In the genomic region with DNA sequence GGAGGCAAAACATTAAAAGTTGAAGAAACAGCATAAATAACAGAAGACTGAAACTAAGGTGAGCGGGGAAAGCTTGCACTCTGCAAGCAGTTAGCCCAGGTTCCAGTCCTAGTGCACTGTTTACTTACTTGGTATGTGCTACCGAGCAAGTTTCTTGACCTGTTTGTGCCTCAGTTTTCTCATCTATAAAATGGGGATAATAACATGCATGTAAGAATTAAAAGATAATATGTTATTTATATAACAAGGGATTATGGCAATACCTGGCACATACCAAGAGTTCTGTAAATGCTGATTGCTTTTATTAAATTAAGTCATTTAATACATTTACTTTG, we compare ENCODE assay signal across 22 cellular contexts. TPM values are rescaled to one million over a fixed set of nuclear protein-coding genes. Genes with fewer than 3 reads are reported as not detected.
DNase-seq lines count a peak whose midpoint lies in the region; ATAC-seq, FAIRE-seq and TF ChIP-seq lines count a peak whose summit lies in the region.
"Had no signal": no experiment of that assay in that cellular context is flagged by ENCODE, and none has a peak within 500 bp of the region (broad histone marks: within the 10 kb centered on the region; RNA-seq: fewer than 3 reads in every experiment).

No MANE protein-coding gene starts in this region.

- peak overlapping the region; percentile 96 for H3K27ac Mint-ChIP-seq in astrocyte (ENCODE audit: unreplicated experiment)
- H3K27ac Mint-ChIP-seq: activated naive CD8-positive, alpha-beta T cell treated with anti-CD3 and anti-CD28 coated beads for 36 hours; T-helper 1 cell treated with Interleukin-12 subunit alpha and Interleukin-12 subunit beta and Interleukin-4 antibody, amounts not matched to agents 30 μg/mL and 1 μg/mL, for 36 hours had no signal

- H3K27me3 ChIP-seq in HUES48 (ENCODE audit: control insufficient read depth, insufficient read depth, low read length) (no peaks in the 10 kb centered on the region), astrocyte (ENCODE audit: insufficient read depth, low read length) (no peaks in the 10 kb centered on the region), left lung (no peaks in the 10 kb centered on the region), skeletal muscle satellite cell (ENCODE audit: control insufficient read depth, insufficient read depth, low read length) (no peaks in the 10 kb centered on the region)
- H3K27me3 ChIP-seq: upper lobe of right lung had no signal

- peak overlapping the region; percentile 63 for H2AFZ ChIP-seq in astrocyte (ENCODE audit: low read depth, low read length)

- H3K4me3 Mint-ChIP-seq in astrocyte (ENCODE audit: unreplicated experiment), result peak overlapping the region; percentile 70
- H3K4me3 Mint-ChIP-seq: activated naive CD8-positive, alpha-beta T cell treated with anti-CD3 and anti-CD28 coated beads for 36 hours; T-helper 1 cell treated with Interleukin-12 subunit alpha and Interleukin-12 subunit beta and Interleukin-4 antibody, amounts not matched to agents 30 μg/mL and 1 μg/mL, for 36 hours had no signal

- H3K9me3 ChIP-seq in HUES48 (ENCODE audit: control insufficient read depth, insufficient read depth, low read length), result 0 out of 2 replicates have a peak, but pooled peaks cover 3% of the 10 kb centered on the region
- H3K9me3 ChIP-seq in astrocyte (ENCODE audit: insufficient read depth, low read depth, low read length), result no peaks in the 10 kb centered on the region
- peaks cover 0 to 3% of the 10 kb centered on the region in 2 donors for H3K9me3 ChIP-seq in left lung
- no peaks in the 10 kb centered on the region for H3K9me3 ChIP-seq in skeletal muscle satellite cell (replicated peaks; ENCODE audit: low read length)
- H3K9me3 ChIP-seq: upper lobe of right lung had no signal

- intact Hi-C loops in left lung (cut with DNase I), result no loop called here
- intact Hi-C loops in head of caudate nucleus (cut with DNase I), result no loop called here

- peak overlapping the region; percentile 36; the same call in 1 of the 2 replicates for H3K9ac ChIP-seq in HUES48 (ENCODE audit: low read depth, low read length)
- H3K9ac ChIP-seq in astrocyte (ENCODE audit: low read length), result no peak overlapping the region
- H3K9ac ChIP-seq in skeletal muscle satellite cell (ENCODE audit: low read depth, low read length), result peak overlapping the region; percentile 41

- FAIRE-seq in astrocyte (lab: Jason Lieb, UNC), result no peak
- FAIRE-seq: bronchial epithelial cell had no signal

- H3K4me3 ChIP-seq in HUES48 (ENCODE audit: low read depth, low read length) (peak overlapping the region; percentile 42), astrocyte (ENCODE audit: insufficient read depth, low read depth, low read length) (no peak overlapping the region), left lung (no peak overlapping the region), skeletal muscle satellite cell (ENCODE audit: low read length) (peak overlapping the region; percentile 10)
- H3K4me3 ChIP-seq: upper lobe of right lung had no signal

- peak overlapping the region; percentile 93 for H3K27ac ChIP-seq in HUES48 (ENCODE audit: low read depth, low read length)
- H3K27ac ChIP-seq in astrocyte (ENCODE audit: low read depth, low read length), result peak overlapping the region; percentile 35
- H3K27ac ChIP-seq in left lung, result no peak overlapping the region
- H3K27ac ChIP-seq in caudate nucleus (ENCODE audit: low read depth, low read length), result no peak overlapping the region
- H3K27ac ChIP-seq: upper lobe of right lung, WERI-Rb-1 had no signal

- H3K36me3 ChIP-seq in HUES48 (ENCODE audit: control insufficient read depth, insufficient read depth, low read length) (no peaks in the 10 kb centered on the region), astrocyte (ENCODE audit: insufficient read depth, low read length) (no peaks in the 10 kb centered on the region), left lung (no peaks in the 10 kb centered on the region), skeletal muscle satellite cell (ENCODE audit: insufficient read depth, low read length) (no peaks in the 10 kb centered on the region)
- H3K36me3 ChIP-seq: upper lobe of right lung, WERI-Rb-1 had no signal

- peaks cover 2% of the 10 kb centered on the region for H3K9me3 Mint-ChIP-seq in astrocyte (ENCODE audit: unreplicated experiment)
- H3K9me3 Mint-ChIP-seq: activated naive CD8-positive, alpha-beta T cell treated with anti-CD3 and anti-CD28 coated beads for 36 hours; T-helper 1 cell treated with Interleukin-12 subunit alpha and Interleukin-12 subunit beta and Interleukin-4 antibody, amounts not matched to agents 30 μg/mL and 1 μg/mL, for 36 hours had no signal

- H3K4me2 ChIP-seq in astrocyte (ENCODE audit: low read length), result peak overlapping the region; percentile 60
- peak overlapping the region; percentile 33 for H3K4me2 ChIP-seq in skeletal muscle satellite cell (ENCODE audit: low read length)

- H4K20me1 ChIP-seq in astrocyte (ENCODE audit: insufficient read depth, low read length), result no peaks in the 10 kb centered on the region

- TF ChIP-seq CTCF in astrocyte (IDR thresholded peaks at IDR 0.05; ENCODE audit: insufficient read depth, low read depth, low read length), result no peak
- no peak for TF ChIP-seq CTCF in left lung (IDR thresholded peaks at IDR 0.05)

- H3K79me2 ChIP-seq in astrocyte (ENCODE audit: insufficient read depth, low read length), result no peaks in the 10 kb centered on the region

- H3K27me3 Mint-ChIP-seq in astrocyte (ENCODE audit: low read depth, unreplicated experiment), result no peaks in the 10 kb centered on the region
- H3K27me3 Mint-ChIP-seq: activated naive CD8-positive, alpha-beta T cell treated with anti-CD3 and anti-CD28 coated beads for 36 hours had no signal

- DNase-seq in astrocyte (ENCODE audit: low read depth), result no peak
- no peak for DNase-seq in left lung
- DNase-seq in head of caudate nucleus, result no peak
- DNase-seq in caudate nucleus (lab: John Stamatoyannopoulos, UW), result no peak
- no peak for DNase-seq in NOMO-1 treated with dmso at 0.1 percent for 144 hours (lab: John Stamatoyannopoulos, UW; ENCODE audit: unreplicated experiment)
- DNase-seq: activated naive CD8-positive, alpha-beta T cell treated with anti-CD3 and anti-CD28 coated beads for 36 hours; C1 segment of cervical spinal cord; DMS153; effector CD4-positive, alpha-beta T cell; GOT3; left ventricle myocardium superior; NCI-H187; NCI-H345; NK-92 treated with Interleukin-12 subunit alpha and Interleukin-12 subunit beta, amount 100 ng/mL, for 24 hours; stimulated activated naive CD8-positive, alpha-beta T cell treated with anti-CD3 and anti-CD28 coated beads, Interleukin-15, Interleukin-2, amounts not matched to agents 100 U/mL and 50 U/mL, for 24 hours; upper lobe of right lung; WERI-Rb-1 had no signal

- H3K4me1 ChIP-seq in HUES48 (ENCODE audit: control insufficient read depth, insufficient read depth, low read length), result peaks cover 43% of the 10 kb centered on the region
- peaks cover 23% of the 10 kb centered on the region for H3K4me1 ChIP-seq in astrocyte (ENCODE audit: insufficient read depth, low read length)
- H3K4me1 ChIP-seq in left lung, result no peaks in the 10 kb centered on the region
- peaks cover 33% of the 10 kb centered on the region for H3K4me1 ChIP-seq in skeletal muscle satellite cell (ENCODE audit: control insufficient read depth, insufficient read depth, low read length)
- H3K4me1 ChIP-seq: upper lobe of right lung had no signal

- peak; percentile 77 for ATAC-seq in left lung
- no peak for ATAC-seq in HG03520 (IDR thresholded peaks at IDR 0.05; ENCODE audit: unreplicated experiment)
- ATAC-seq: left ventricle myocardium superior; stimulated activated naive CD8-positive, alpha-beta T cell treated with anti-CD3 and anti-CD28 coated beads, Interleukin-15, Interleukin-2, amounts not matched to agents 100 U/mL and 50 U/mL, for 24 hours had no signal

- H3K4me1 Mint-ChIP-seq in astrocyte (ENCODE audit: low read depth, unreplicated experiment), result peaks cover 34% of the 10 kb centered on the region
- H3K4me1 Mint-ChIP-seq: activated naive CD8-positive, alpha-beta T cell treated with anti-CD3 and anti-CD28 coated beads for 36 hours had no signal

- no peaks in the 10 kb centered on the region for H3K36me3 Mint-ChIP-seq in astrocyte (ENCODE audit: low read depth, unreplicated experiment)
- H3K36me3 Mint-ChIP-seq: activated naive CD8-positive, alpha-beta T cell treated with anti-CD3 and anti-CD28 coated beads for 36 hours had no signal

RNA-seq across cellular contexts. Expression of gene IKZF2, which starts 37.1 kb away (rescaled TPM):
- total RNA-seq in astrocyte (9.9 and 15.5 TPM in 2 replicates), left lung (10 to 100 TPM; 11.2 to 11.6 TPM)
- 22.3 and 25.1 TPM in 2 replicates for total RNA-seq in skeletal muscle satellite cell (2012; rRNA removed)

Comparison
In these comparisons a context has a peak if more than half of its experiments do, and no peak if none do; other contexts are left out.
1. H3K27ac ChIP-seq: peak in HUES48 (single experiment) and astrocyte (single experiment); none in left lung (0 of 2) and caudate nucleus (single experiment).
2. H3K4me3 ChIP-seq: peak in HUES48 (single experiment) and skeletal muscle satellite cell (single experiment); none in astrocyte (single experiment) and left lung (0 of 2).